In genomic region chr10:63072951-63073350, GRCh38 we compare ENCODE assay signal across 16 cellular contexts.
DNase-seq lines count a peak whose midpoint lies in the region; ATAC-seq, FAIRE-seq and TF ChIP-seq lines count a peak whose summit lies in the region.
"Had no signal": no experiment of that assay in that cellular context is flagged by ENCODE, and none has a peak within 500 bp of the region (broad histone marks: within the 10 kb centered on the region; RNA-seq: fewer than 3 reads in every experiment).

No MANE protein-coding gene starts in this region.

- no peak overlapping the region for H4K8ac ChIP-seq in neuronal stem cell (ENCODE audit: low read depth, low read length)

- ATAC-seq in K562 (peak; percentile 38; the same call in 1 of the 3 replicates), HG02763 (IDR thresholded peaks at IDR 0.05; ENCODE audit: unreplicated experiment) (no peak)
- ATAC-seq: Right ventricle myocardium inferior had no signal

- H3K27me3 ChIP-seq in K562 (ENCODE audit: control insufficient read depth in 2 of 2, insufficient read depth in 2 of 2, low read length in 2 of 2): peaks cover 26 to 46% of the 10 kb centered on the region in 2 experiments; a peak in 4 of 5 replicates
- H3K27me3 ChIP-seq in neuronal stem cell (ENCODE audit: control insufficient read depth in 3 of 3, insufficient read depth in 3 of 3, low read depth in 1 of 3, low read length in 3 of 3): no peaks in the 10 kb centered on the region
- H3K27me3 ChIP-seq: BLaER1 treated with 17β-estradiol and CSF1 and Interleukin-3, amounts not matched to agents 10 nM and 100 nM had no signal

- no peaks in the 10 kb centered on the region for H3K79me2 ChIP-seq in K562 (ENCODE audit: control insufficient read depth, insufficient read depth, low read length)

- no peak overlapping the region for H3K14ac ChIP-seq in neuronal stem cell (ENCODE audit: low read length)

- no peaks in the 10 kb centered on the region for H3K9me1 ChIP-seq in K562 (ENCODE audit: control insufficient read depth, insufficient read depth, low read length)

- H3K4me1 ChIP-seq in K562 (replicated peaks in 1 of 2; ENCODE audit: control insufficient read depth in 2 of 2, insufficient read depth in 2 of 2, low read length in 2 of 2) (no peaks in the 10 kb centered on the region), neuronal stem cell (ENCODE audit: control insufficient read depth in 2 of 2, insufficient read depth in 1 of 2, low read depth in 1 of 2, low read length in 2 of 2) (peaks cover 0 to 4% of the 10 kb centered on the region in 2 donors)

- no peak overlapping the region for H3K4me2 ChIP-seq in K562 (ENCODE audit: insufficient read depth, low read length)
- no peak overlapping the region for H3K4me2 ChIP-seq in neuronal stem cell (ENCODE audit: insufficient read depth, low read length, poor library complexity, severe bottlenecking)
- H3K4me2 ChIP-seq: BLaER1 treated with 17β-estradiol and CSF1 and Interleukin-3, amounts not matched to agents 10 nM and 100 nM; KMS-11 had no signal

- FAIRE-seq in K562 (lab: Jason Lieb, UNC): no peak

- no peak overlapping the region for H3K23ac ChIP-seq in neuronal stem cell (ENCODE audit: low read depth, low read length, poor library complexity)

- H2BK15ac ChIP-seq in neuronal stem cell (ENCODE audit: low read length): no peak overlapping the region

- H2AFZ ChIP-seq in K562 (ENCODE audit: low read depth, low read length) (no peak overlapping the region), neuronal stem cell (ENCODE audit: low read length) (no peak overlapping the region)

- no peak for TF ChIP-seq POLR2A in K562 (conservative IDR thresholded peaks at IDR 0.05)

- H3K9ac ChIP-seq in K562 (ENCODE audit: insufficient read depth in 1 of 2, low read depth in 2 of 2, low read length in 2 of 2) (peak overlapping the region in 1 of 2 experiments; percentile 36; a peak in 1 of 4 replicates), neuronal stem cell (ENCODE audit: low read depth, low read length, poor library complexity) (no peak overlapping the region)
- H3K9ac ChIP-seq: BLaER1 treated with 17β-estradiol and CSF1 and Interleukin-3, amounts not matched to agents 10 nM and 100 nM; KMS-11 had no signal

- DNase-seq in ELF-1 (ENCODE audit: low read depth, low spot score): peak; percentile 10
- no peak for DNase-seq in K562 (ENCODE audit: extremely low read depth in 1 of 4, low spot score in 3 of 4)
- peak; percentile 44 for DNase-seq in glomerular visceral epithelial cell (ENCODE audit: extremely low spot score)
- DNase-seq in neuronal stem cell (ENCODE audit: low spot score): no peak
- no peak for DNase-seq in head of caudate nucleus
- DNase-seq in DMS53 treated with DMSO at 0.1 percent for 48 hours (lab: John Stamatoyannopoulos, UW; ENCODE audit: unreplicated experiment): no peak
- DNase-seq in occipital lobe (lab: John Stamatoyannopoulos, UW): no peak
- DNase-seq: DND-41, H7, NCI-H1048, NCI-H2081 treated with DMSO at 0.1 percent for 48 hours, NCI-H524 had no signal

- H2BK12ac ChIP-seq in neuronal stem cell (ENCODE audit: low read length): no peak overlapping the region

- intact Hi-C loops in K562 (cut with micrococcal nuclease) (no loop called here), head of caudate nucleus (cut with DNase I) (no loop called here)

- WGBS in K562 (ENCODE audit: insufficient coverage, low coverage, missing lambda C conversion rate): 1% methylated on average over 11 of the region's 11 CpGs
- no CpG with 5 or more reads among the region's 11 CpGs for WGBS in neuronal stem cell (ENCODE audit: extremely low coverage in 2 of 2, insufficient read length in 2 of 2, insufficient replicate concordance in 1 of 2), 2 donors

- no peak overlapping the region for H3K4ac ChIP-seq in neuronal stem cell (ENCODE audit: low read length)

- no peaks in the 10 kb centered on the region for H3K9me3 ChIP-seq in K562 (replicated peaks; ENCODE audit: control insufficient read depth, insufficient read depth, low read depth, low read length)
- no peaks in the 10 kb centered on the region for H3K9me3 ChIP-seq in neuronal stem cell (replicated peaks in 1 of 2; ENCODE audit: control insufficient read depth in 2 of 2, insufficient read depth in 1 of 2, low read depth in 1 of 2, low read length in 2 of 2)

- in situ Hi-C loops in K562 (cut with MboI): no loop called here

- TF ChIP-seq EP300 in K562 (IDR thresholded peaks at IDR 0.05; ENCODE audit: low read length): no peak

- no peaks in the 10 kb centered on the region for H4K20me1 ChIP-seq in K562 (replicated peaks; ENCODE audit: control insufficient read depth, insufficient read depth, low read length)
- H4K20me1 ChIP-seq: BLaER1 treated with 17β-estradiol and CSF1 and Interleukin-3, amounts not matched to agents 10 nM and 100 nM had no signal

- H3K36me3 ChIP-seq in K562 (ENCODE audit: control insufficient read depth, insufficient read depth, low read length) (no peaks in the 10 kb centered on the region), neuronal stem cell (replicated peaks in 1 of 2; ENCODE audit: control insufficient read depth in 2 of 2, insufficient read depth in 2 of 2, low read length in 2 of 2) (no peaks in the 10 kb centered on the region)
- H3K36me3 ChIP-seq: BLaER1 treated with 17β-estradiol and CSF1 and Interleukin-3, amounts not matched to agents 10 nM and 100 nM had no signal

- no peak for TF ChIP-seq CTCF in K562 (IDR thresholded peaks at IDR 0.05 in 2 of 3, conservative IDR thresholded peaks at IDR 0.05 in 1 of 3; ENCODE audit: insufficient read depth in 2 of 3, low read depth in 1 of 3, low read length in 3 of 3)

- POLR2A ChIA-PET in K562 (lab: Yijun Ruan, JAX): interaction anchor here (0.7 to 1.6 kb wide), 2 partner anchors 8 to 61 kb away, joined by 3 to 4 read pairs; no protein-coding TSS in a partner anchor

- no TSS peak for BruUV-seq in K562 (replicated peaks; lab: Mats Ljungman, UMichigan)

- no peaks in the 10 kb centered on the region for H3K79me1 ChIP-seq in neuronal stem cell (ENCODE audit: low read depth, low read length)

- CTCF ChIA-PET in K562 (lab: Yijun Ruan, JAX; ENCODE audit: low intra/inter-chr PET ratio): no interaction called here

- no peak for TF ChIP-seq RAD21 in K562 (CRISPR knock-in tag; conservative IDR thresholded peaks at IDR 0.05 in 1 of 2, IDR thresholded peaks at IDR 0.05 in 1 of 2)

- H3K18ac ChIP-seq in neuronal stem cell (ENCODE audit: low read length): peak overlapping the region; percentile 31

- H3K27ac ChIP-seq in K562 (ENCODE audit: extremely low read depth, low read depth, low read length) (no peak overlapping the region), neuronal stem cell (replicated peaks; ENCODE audit: low read length) (no peak overlapping the region)
- H3K27ac ChIP-seq: BLaER1 treated with 17β-estradiol and CSF1 and Interleukin-3, amounts not matched to agents 10 nM and 100 nM; KMS-11 had no signal

- H3K4me3 ChIP-seq in K562 (no peak overlapping the region), neuronal stem cell (ENCODE audit: low read length in 2 of 2) (no peak overlapping the region)
- H3K4me3 ChIP-seq: BLaER1 treated with 17β-estradiol and CSF1 and Interleukin-3, amounts not matched to agents 10 nM and 100 nM had no signal

- H2BK120ac ChIP-seq in neuronal stem cell (ENCODE audit: low read depth, low read length): no peak overlapping the region

- no peak overlapping the region for H2BK5ac ChIP-seq in neuronal stem cell (ENCODE audit: low read length)

- no peak overlapping the region for H4K91ac ChIP-seq in neuronal stem cell (ENCODE audit: low read depth, low read length, poor library complexity)

- H2AK5ac ChIP-seq in neuronal stem cell (ENCODE audit: low read depth, low read length): no peak overlapping the region

TF ChIP-seq in K562, 482 proteins besides CTCF, POLR2A, EP300 and RAD21:
- TF ChIP-seq POLR2AphosphoS2 (IDR thresholded peaks at IDR 0.05; ENCODE audit: low read length): no peak
- TF ChIP-seq MYNN (IDR thresholded peaks at IDR 0.05): no peak
- TF ChIP-seq MYNN (CRISPR knock-in tag; IDR thresholded peaks at IDR 0.05): no peak
- TF ChIP-seq ZBED1 (IDR thresholded peaks at IDR 0.05): no peak
- TF ChIP-seq ZNF511 (CRISPR knock-in tag; IDR thresholded peaks at IDR 0.05): no peak
- 0 out of 2 replicates have a peak, but pooled peaks have one; percentile 76 for TF ChIP-seq EZH2 (IDR thresholded peaks at IDR 0.05; ENCODE audit: borderline replicate concordance, low read depth, low read length)
- TF ChIP-seq TOE1 (IDR thresholded peaks at IDR 0.05; ENCODE audit: borderline replicate concordance): no peak
- TF ChIP-seq TOE1 (CRISPR knock-in tag; IDR thresholded peaks at IDR 0.05; ENCODE audit: borderline replicate concordance, low read depth): no peak

Comparison
In these comparisons a context has a peak if more than half of its experiments do, and no peak if none do; other contexts are left out.
1. DNase-seq: peak in ELF-1 (single experiment) and glomerular visceral epithelial cell (single experiment); none in K562 (0 of 4), neuronal stem cell (single experiment), head of caudate nucleus (0 of 42), DMS53 treated with DMSO at 0.1 percent for 48 hours (single experiment) and occipital lobe (single experiment).